8 cellular contexts compared by ENCODE assay signal in the genomic region with DNA sequence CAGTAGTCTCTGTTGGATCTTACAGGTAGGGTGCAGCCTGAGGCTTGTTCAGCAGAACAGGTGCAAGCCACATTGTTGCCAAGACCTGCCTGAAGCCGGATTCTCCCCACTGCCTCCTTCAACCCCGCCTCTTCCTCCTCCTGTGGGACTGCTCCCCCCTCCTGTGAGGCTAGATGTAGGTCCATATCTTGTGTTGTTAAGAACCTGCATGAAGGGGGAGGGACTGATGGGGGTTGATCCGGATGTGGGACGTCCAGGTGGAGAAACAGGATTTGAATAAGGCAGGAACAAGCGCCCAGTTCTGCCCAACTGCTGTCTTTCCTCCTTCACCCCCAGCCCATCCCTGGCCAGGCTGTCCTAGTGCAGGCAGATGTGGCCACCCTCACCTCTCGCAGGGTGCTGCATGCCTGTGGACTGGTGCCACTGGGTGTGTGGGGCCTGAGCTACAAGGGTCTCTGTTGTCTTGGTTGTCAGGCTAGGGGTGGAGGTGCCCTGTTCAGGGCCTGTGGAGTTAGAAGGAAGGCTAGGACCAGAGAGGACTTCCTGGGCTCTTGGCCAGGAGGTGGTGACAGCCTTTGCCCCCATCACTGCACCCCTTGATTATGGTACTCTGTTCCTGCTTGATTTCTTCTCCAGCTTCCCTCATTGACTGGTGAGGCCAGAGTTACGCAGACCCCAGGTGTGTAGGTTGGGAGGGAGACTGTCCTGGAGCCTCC. TPM values are rescaled to one million over a fixed set of nuclear protein-coding genes. Genes with fewer than 3 reads are reported as not detected.
DNase-seq lines count a peak whose midpoint lies in the region; ATAC-seq and TF ChIP-seq lines count a peak whose summit lies in the region.

No MANE protein-coding gene starts in this region.

- H3F3A ChIP-seq in GM23248 (ENCODE audit: insufficient read depth), result peaks cover 32% of the 10 kb centered on the region

- WGBS in GM23248 (ENCODE audit: low coverage in 1 of 2, low lambda C conversion rate in 2 of 2, missing lambda C conversion rate in 2 of 2), 2 experiments, result 66 to 67% methylated on average over 7 of the region's 7 CpGs
- 43 to 76% methylated on average over 3 to 5 of the region's 7 CpGs for WGBS in esophagus squamous epithelium, 2 donors

- intact Hi-C loops in esophagus squamous epithelium (cut with DNase I), result no loop called here

- H3K4me3 ChIP-seq in GM23248 (peak overlapping the region; percentile 85), esophagus squamous epithelium (peak overlapping the region in 3 of 4 donors; percentile 49 to 66 (median 60)), skeletal muscle tissue (ENCODE audit: low read length in 3 of 3) (peak overlapping the region; percentile 83 to 95 (median 95))

- peak overlapping the region; percentile 90 for H3K27ac Mint-ChIP-seq in T-helper 2 cell treated with Interferon-gamma antibody and Interleukin-4, amounts not matched to agents 5 μg/mL and 100 μg/mL, for 36 hours

- no peaks in the 10 kb centered on the region for H3K27me3 ChIP-seq in GM23248 (replicated peaks; ENCODE audit: insufficient read depth)
- peaks cover 0 to 9% (median 0%) of the 10 kb centered on the region in 4 donors for H3K27me3 ChIP-seq in esophagus squamous epithelium
- no peaks in the 10 kb centered on the region for H3K27me3 ChIP-seq in skeletal muscle tissue (ENCODE audit: control insufficient read depth in 3 of 3, insufficient read depth in 3 of 3, low read length in 3 of 3)

- H3K9me3 ChIP-seq in GM23248 (ENCODE audit: low read depth), result no peaks in the 10 kb centered on the region
- H3K9me3 ChIP-seq in esophagus squamous epithelium, result no peaks in the 10 kb centered on the region
- H3K9me3 ChIP-seq in skeletal muscle tissue (ENCODE audit: control insufficient read depth in 3 of 3, low read length in 3 of 3), result no peaks in the 10 kb centered on the region

- H3K27ac ChIP-seq in GM23248 (peak overlapping the region; percentile 95), esophagus squamous epithelium (peak overlapping the region; percentile 88 to 98 (median 92)), skeletal muscle tissue (ENCODE audit: low read depth, low read length) (peak overlapping the region; percentile 99)

- peaks cover 26% of the 10 kb centered on the region for H3K79me2 ChIP-seq in GM23248 (ENCODE audit: insufficient read depth)

- TF ChIP-seq CTCF in esophagus squamous epithelium (IDR thresholded peaks at IDR 0.05), result no peak

- DNase-seq in GM23248 (no peak), esophagus squamous epithelium (lab: John Stamatoyannopoulos, UW) (no peak), glomerular visceral epithelial cell (ENCODE audit: extremely low spot score) (no peak)
- no peak for DNase-seq in T-helper 2 cell treated with Interferon-gamma antibody and Interleukin-4, amounts not matched to agents 5 μg/mL and 100 μg/mL, for 36 hours (ENCODE audit: low spot score)

- in situ Hi-C loops in GM23248 (cut with MboI), result no loop called here

- H3K9ac ChIP-seq in GM23248 (peak overlapping the region; percentile 98), skeletal muscle tissue (ENCODE audit: low read depth in 1 of 3, low read length in 3 of 3) (peak overlapping the region; percentile 71 to 95 (median 86))

- H3K4me2 ChIP-seq in GM23248 (ENCODE audit: unreplicated experiment), result peak overlapping the region; percentile 91

- no peaks in the 10 kb centered on the region for H3K9me3 Mint-ChIP-seq in T-helper 2 cell treated with Interferon-gamma antibody and Interleukin-4, amounts not matched to agents 5 μg/mL and 100 μg/mL, for 36 hours

- no peaks in the 10 kb centered on the region for H4K20me1 ChIP-seq in GM23248 (ENCODE audit: insufficient read depth)

- peaks cover 25% of the 10 kb centered on the region for H3K4me1 Mint-ChIP-seq in T-helper 2 cell treated with Interferon-gamma antibody and Interleukin-4, amounts not matched to agents 5 μg/mL and 100 μg/mL, for 36 hours (ENCODE audit: low read depth)

- no peaks in the 10 kb centered on the region for H3K36me3 Mint-ChIP-seq in T-helper 2 cell treated with Interferon-gamma antibody and Interleukin-4, amounts not matched to agents 5 μg/mL and 100 μg/mL, for 36 hours (ENCODE audit: low read depth)

- no peak overlapping the region for H2AFZ ChIP-seq in GM23248

- no peaks in the 10 kb centered on the region for H3K9me2 ChIP-seq in GM23248 (ENCODE audit: insufficient read depth)

- H3K4me1 ChIP-seq in GM23248 (ENCODE audit: insufficient read depth), result peaks cover 23% of the 10 kb centered on the region
- peaks cover 17 to 58% (median 32%) of the 10 kb centered on the region in 3 donors for H3K4me1 ChIP-seq in esophagus squamous epithelium
- peaks cover 63 to 88% (median 82%) of the 10 kb centered on the region in 3 donors for H3K4me1 ChIP-seq in skeletal muscle tissue (ENCODE audit: control insufficient read depth in 3 of 3, insufficient read depth in 3 of 3, low read length in 3 of 3)

- H3K36me3 ChIP-seq in GM23248 (ENCODE audit: low read depth) (no peaks in the 10 kb centered on the region), esophagus squamous epithelium (peaks cover 0 to 17% (median 4%) of the 10 kb centered on the region in 3 donors), skeletal muscle tissue (ENCODE audit: control insufficient read depth in 3 of 3, insufficient read depth in 3 of 3, low read length in 3 of 3) (peaks cover 21 to 47% (median 30%) of the 10 kb centered on the region in 3 donors)

- ATAC-seq in HG02852 (IDR thresholded peaks at IDR 0.05; ENCODE audit: unreplicated experiment) (no peak), HG03354 (IDR thresholded peaks at IDR 0.05; ENCODE audit: poor library complexity, severe bottlenecking, unreplicated experiment) (no peak), GM18505 (IDR thresholded peaks at IDR 0.05; ENCODE audit: unreplicated experiment) (no peak)

- TF ChIP-seq POLR2A in esophagus squamous epithelium (IDR thresholded peaks at IDR 0.05) (no peak), GM18505 (IDR thresholded peaks at IDR 0.05; ENCODE audit: borderline replicate concordance, extremely low read depth, insufficient read depth, insufficient read length) (no peak)

- H3K27me3 Mint-ChIP-seq in T-helper 2 cell treated with Interferon-gamma antibody and Interleukin-4, amounts not matched to agents 5 μg/mL and 100 μg/mL, for 36 hours (ENCODE audit: low read depth), result peaks cover 6% of the 10 kb centered on the region

- H3K4me3 Mint-ChIP-seq in T-helper 2 cell treated with Interferon-gamma antibody and Interleukin-4, amounts not matched to agents 5 μg/mL and 100 μg/mL, for 36 hours, result peak overlapping the region; percentile 89

RNA-seq across cellular contexts. Expression of a gene that starts 1.4 kb away (rescaled TPM):
- 12.5 and 13.1 TPM in 2 replicates for total RNA-seq in GM23248 (2014; rRNA removed; shearing (Covaris generic))
- 10.2 and 11.1 TPM in 2 replicates for polyA plus RNA-seq in GM23248 (2016; fragmentation: Nextera tagmentation; extraction: Ambion mirVana)
- total RNA-seq in esophagus squamous epithelium (10 to 100 TPM in 1 of 4 donors, 1 to 10 TPM in 3; 3.4 to 12.6 (median 5.6) TPM), skeletal muscle tissue (24.5 TPM)

RNA-seq across cellular contexts. Expression of a gene that starts 17.1 kb away (rescaled TPM):
- 113 and 139 TPM in 2 replicates for total RNA-seq in GM23248 (2014; rRNA removed; shearing (Covaris generic))
- 77.3 and 77.9 TPM in 2 replicates for polyA plus RNA-seq in GM23248 (2016; fragmentation: Nextera tagmentation; extraction: Ambion mirVana)
- total RNA-seq in esophagus squamous epithelium, result 10 to 100 TPM; 36.7 to 54.7 (median 40.4) TPM
- total RNA-seq in skeletal muscle tissue, result 34.4 TPM

RNA-seq across cellular contexts. Expression of a gene that starts 26.9 kb away (rescaled TPM):
- total RNA-seq in GM23248 (2014; rRNA removed; shearing (Covaris generic)), result not detected in 2 replicates
- not detected in 2 replicates for polyA plus RNA-seq in GM23248 (2016; fragmentation: Nextera tagmentation; extraction: Ambion mirVana)
- total RNA-seq in esophagus squamous epithelium, result 1 to 10 TPM in 2 of 4 donors, under 1 TPM in 1, not detected in 1; 0.50 to 5.7 (median 1.8) TPM
- not detected for total RNA-seq in skeletal muscle tissue

RNA-seq across cellular contexts. Expression of a gene that starts 45.9 kb away (rescaled TPM):
- total RNA-seq in GM23248 (2014; rRNA removed; shearing (Covaris generic)), result 2.2 and 5.9 TPM in 2 replicates
- not detected in 2 replicates for polyA plus RNA-seq in GM23248 (2016; fragmentation: Nextera tagmentation; extraction: Ambion mirVana)
- 10 to 100 TPM in 1 of 4 donors, 1 to 10 TPM in 3; 1.7 to 10.7 (median 3.6) TPM for total RNA-seq in esophagus squamous epithelium
- 9.4 TPM for total RNA-seq in skeletal muscle tissue
